ENCODE assay signal across 9 cellular contexts in the genomic region with DNA sequence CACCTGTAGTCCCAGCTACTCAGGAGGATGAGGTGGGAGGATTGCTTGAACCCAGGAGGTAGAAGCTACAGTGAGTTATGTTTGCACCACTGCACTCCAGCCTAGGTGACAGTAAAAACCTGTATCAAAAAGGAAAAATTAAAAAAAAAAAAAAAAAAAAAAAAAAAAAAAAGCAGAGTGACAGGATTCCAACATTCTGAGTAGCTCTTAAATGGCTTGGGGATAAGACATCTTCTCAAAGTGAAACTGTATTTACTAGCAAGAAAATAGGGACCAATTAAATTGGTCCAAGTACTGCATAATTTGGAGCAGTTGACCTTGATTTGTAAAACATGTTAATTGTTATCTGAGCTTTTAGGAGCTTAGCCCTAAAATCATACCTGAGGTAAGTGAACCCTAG.
"Had no signal": no experiment of that assay in that cellular context is flagged by ENCODE, and none has a peak within 500 bp of the region (broad histone marks: within the 10 kb centered on the region; RNA-seq: fewer than 3 reads in every experiment).

No MANE protein-coding gene starts in this region.

- H3K27ac ChIP-seq: GM23248, KMS-11 had no signal

- H3K4me1 Mint-ChIP-seq: IgD-negative memory B cell had no signal

- H3K4me2 ChIP-seq: KMS-11 had no signal

- H3K9me3 ChIP-seq: HAP-1 had no signal

- H3K4me3 ChIP-seq: GM23248, HAP-1 had no signal

- ATAC-seq: HCT116 had no signal

- H3K36me3 ChIP-seq: HAP-1 had no signal

- H3K36me3 Mint-ChIP-seq: IgD-negative memory B cell had no signal

- H3K9ac ChIP-seq: GM23248, KMS-11 had no signal

- DNase-seq: GM23248, GOT3, H7, KBM-7 had no signal

- H3K4me3 Mint-ChIP-seq: IgD-negative memory B cell had no signal

- H3K4me1 ChIP-seq: HAP-1 had no signal

- H3K27ac Mint-ChIP-seq: IgD-negative memory B cell had no signal

- H2AFZ ChIP-seq: GM23248 had no signal

- FAIRE-seq: HTR-8/SVneo had no signal
